Comparison of ENCODE assay signal across 8 cellular contexts in the genomic region with DNA sequence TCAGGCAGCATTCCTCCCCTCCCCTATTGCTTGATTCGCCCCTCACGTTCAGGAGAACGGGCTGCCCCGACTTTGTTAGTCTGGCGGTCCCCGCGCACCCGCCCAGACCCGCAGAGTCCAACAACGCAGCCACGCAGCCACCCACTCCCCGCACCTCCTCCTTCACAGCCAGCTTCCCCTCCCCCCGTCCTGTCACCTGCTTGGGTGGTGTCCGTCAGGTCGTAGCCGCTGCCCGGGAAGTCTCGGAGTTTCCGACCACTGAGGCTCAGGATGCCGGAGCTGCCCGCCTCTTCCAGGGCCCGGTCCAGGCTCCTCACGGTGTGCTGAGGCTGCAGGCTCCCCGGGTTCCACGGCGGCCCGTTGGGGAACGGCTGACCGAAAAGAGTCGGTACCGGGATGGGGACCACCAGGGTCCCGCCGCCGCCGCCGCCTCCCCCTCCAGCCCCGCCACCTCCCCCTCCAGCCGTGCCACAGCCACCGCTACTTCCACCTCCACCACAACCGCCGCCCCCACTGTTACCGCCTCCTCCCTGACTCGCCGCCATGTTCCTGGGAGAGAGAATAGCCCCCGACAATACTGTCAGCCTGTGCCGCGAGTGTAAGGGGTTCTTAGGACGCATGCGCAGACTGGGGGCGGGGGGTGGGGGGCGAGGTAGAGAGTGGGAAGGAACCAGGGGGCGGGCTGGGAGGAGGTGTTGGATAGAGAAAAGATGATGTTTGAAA. TPM values are rescaled to one million over a fixed set of nuclear protein-coding genes. Genes with fewer than 3 reads are reported as not detected.
DNase-seq lines count a peak whose midpoint lies in the region; ATAC-seq and TF ChIP-seq lines count a peak whose summit lies in the region.

A gene with protein sequence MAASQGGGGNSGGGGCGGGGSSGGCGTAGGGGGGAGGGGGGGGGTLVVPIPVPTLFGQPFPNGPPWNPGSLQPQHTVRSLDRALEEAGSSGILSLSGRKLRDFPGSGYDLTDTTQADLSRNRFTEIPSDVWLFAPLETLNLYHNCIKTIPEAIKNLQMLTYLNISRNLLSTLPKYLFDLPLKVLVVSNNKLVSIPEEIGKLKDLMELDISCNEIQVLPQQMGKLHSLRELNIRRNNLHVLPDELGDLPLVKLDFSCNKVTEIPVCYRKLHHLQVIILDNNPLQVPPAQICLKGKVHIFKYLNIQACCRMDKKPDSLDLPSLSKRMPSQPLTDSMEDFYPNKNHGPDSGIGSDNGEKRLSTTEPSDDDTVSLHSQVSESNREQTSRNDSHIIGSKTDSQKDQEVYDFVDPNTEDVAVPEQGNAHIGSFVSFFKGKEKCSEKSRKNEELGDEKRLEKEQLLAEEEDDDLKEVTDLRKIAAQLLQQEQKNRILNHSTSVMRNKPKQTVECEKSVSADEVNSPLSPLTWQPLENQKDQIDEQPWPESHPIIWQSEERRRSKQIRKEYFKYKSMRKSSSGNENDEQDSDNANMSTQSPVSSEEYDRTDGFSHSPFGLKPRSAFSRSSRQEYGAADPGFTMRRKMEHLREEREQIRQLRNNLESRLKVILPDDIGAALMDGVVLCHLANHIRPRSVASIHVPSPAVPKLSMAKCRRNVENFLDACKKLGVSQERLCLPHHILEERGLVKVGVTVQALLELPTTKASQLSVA (minus strand): TSS at position 600 of the 723 bp plus-strand sequence. CDS start 55 bp downstream, at position 545.

- DNase-seq in BE2C: peak; percentile 65
- DNase-seq in NCI-H345 (lab: John Stamatoyannopoulos, UW): peak; percentile 57
- DNase-seq in fibroblast of the aortic adventitia (ENCODE audit: low read depth): peak; percentile 47
- peak in 54 of 56 donors; percentile 1 to 69 (median 35) for DNase-seq in nucleus accumbens (lab: John Stamatoyannopoulos, UW)
- DNase-seq in activated CD8-positive, alpha-beta memory T cell treated with anti-CD3 and anti-CD28 coated beads, Interleukin-2, amount 50 U/mL, for 4 hours: no peak
- no peak for DNase-seq in ACHN

- TF ChIP-seq CTCF in BE2C (IDR thresholded peaks at IDR 0.05; ENCODE audit: low read depth, low read length) (no peak), fibroblast of the aortic adventitia (IDR thresholded peaks at IDR 0.05; ENCODE audit: insufficient read depth, low read length) (no peak)

- H3K36me3 ChIP-seq in BE2C: no peaks in the 10 kb centered on the region

- H3K4me3 ChIP-seq in BE2C (ENCODE audit: low read depth, low read length) (peak within 1 kb of the TSS; percentile 79), fibroblast of the aortic adventitia (ENCODE audit: low read depth, low read length) (peak within 1 kb of the TSS; percentile 74)

- H3K9me3 ChIP-seq in BE2C: no peaks in the 10 kb centered on the region

- H3K27me3 ChIP-seq in BE2C: no peaks in the 10 kb centered on the region

- in situ Hi-C loops in ACHN (cut with HindIII; ENCODE audit: low pct_ligation_motif_present, low pct_unique_long_range_greater_than_20kb, low sequenced_read_pairs): no loop called here

- H3K4me1 ChIP-seq in BE2C: 0 out of 2 replicates have a peak, but pooled peaks cover 5% of the 10 kb centered on the region

- ATAC-seq in HG02973 (IDR thresholded peaks at IDR 0.05; ENCODE audit: unreplicated experiment): no peak
- ATAC-seq in GM21723 (IDR thresholded peaks at IDR 0.05; ENCODE audit: unreplicated experiment): no peak

RNA-seq across cellular contexts. Expression of the gene that starts here (rescaled TPM):
- polyA plus RNA-seq in BE2C (2012; ENCODE audit: insufficient read depth, insufficient read length, low read depth): 8.8 TPM
- total RNA-seq in fibroblast of the aortic adventitia (ENCODE audit: low replicate concordance): 3.5 and 11.1 TPM in 2 replicates

Comparison
In these comparisons a context has a peak if more than half of its experiments do, and no peak if none do; other contexts are left out.
1. DNase-seq: peak in BE2C (single experiment), NCI-H345 (single experiment), fibroblast of the aortic adventitia (single experiment) and nucleus accumbens (54 of 56); none in activated CD8-positive, alpha-beta memory T cell treated with anti-CD3 and anti-CD28 coated beads, Interleukin-2, amount 50 U/mL, for 4 hours (single experiment) and ACHN (single experiment).